Comparison of ENCODE assay signal across 8 cellular contexts in the genomic region with DNA sequence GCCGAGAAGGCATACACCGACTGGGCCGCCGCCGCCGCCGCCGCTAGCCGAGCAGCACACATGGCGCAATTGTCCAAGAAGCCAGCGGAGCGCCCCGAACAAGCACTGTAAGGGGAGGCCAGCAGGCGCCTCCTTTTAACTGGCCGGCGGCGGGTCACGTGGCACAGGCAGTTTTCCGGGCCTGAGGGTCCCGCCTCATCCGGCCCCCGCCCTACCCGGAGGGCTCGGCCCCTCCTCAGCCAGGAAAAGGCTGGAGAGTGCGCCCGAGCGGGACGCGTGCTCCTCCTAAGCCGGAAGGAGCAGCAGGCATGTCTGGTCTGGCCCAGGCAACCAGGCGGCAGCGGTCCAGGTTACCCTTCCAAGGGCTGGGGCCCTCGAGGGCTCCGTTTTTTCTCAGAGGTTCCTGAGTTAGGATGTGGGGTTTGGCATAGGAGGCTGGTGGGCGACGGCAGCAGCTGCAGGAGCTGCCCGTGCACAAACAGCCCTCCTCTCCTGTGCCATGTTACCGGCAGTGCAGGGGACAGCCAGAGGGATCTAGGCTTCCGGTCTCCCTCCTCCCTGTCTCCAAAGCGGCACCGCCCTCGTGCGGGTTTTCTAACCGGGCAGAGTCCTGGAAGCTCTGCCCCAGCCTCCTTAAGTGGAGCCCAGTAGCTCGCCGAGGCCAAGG. TPM values are rescaled to one million over a fixed set of nuclear protein-coding genes. Genes with fewer than 3 reads are reported as not detected.
A peak's percentile ranks its signal among the peaks of the same experiment; 100 is the strongest.
DNase-seq lines count a peak whose midpoint lies in the region; ATAC-seq and TF ChIP-seq lines count a peak whose summit lies in the region.

A gene (minus strand): TSS at position 137 of the 667 bp plus-strand sequence. CDS start 75 bp downstream, at position 62.

- POLR2A ChIA-PET in AG04449 (lab: Yijun Ruan, JAX), result interaction anchor here (0.6 to 2.4 kb wide), 7 partner anchors 11 to 111 kb away, joined by 3 to 10 read pairs (median 5); a partner anchor contains a TSS

- CTCF ChIA-PET in AG04449 (lab: Yijun Ruan, JAX), result interaction anchor here (1.2 to 2.5 kb wide), 3 partner anchors 16 to 53 kb away, joined by 3 to 10 read pairs (median 3); a partner anchor contains a TSS

- no peaks in the 10 kb centered on the region for H3K27me3 ChIP-seq in spleen (replicated peaks in 1 of 7)

- intact Hi-C loops in spleen (cut with DNase I; ENCODE audit: low total_unique reads), result no loop called here

- H3K4me1 ChIP-seq in spleen, result peaks cover 18 to 74% (median 46%) of the 10 kb centered on the region in 6 donors

- no peaks in the 10 kb centered on the region for H3K9me3 ChIP-seq in spleen

- WGBS in spleen, 5 donors, result 2 to 7% (median 2%) methylated on average over 21 to 46 of the region's 46 CpGs

- no peaks in the 10 kb centered on the region for H3K9me3 Mint-ChIP-seq in central memory CD8-positive, alpha-beta T cell

- H3K36me3 ChIP-seq in spleen, result peaks cover 6 to 74% (median 45%) of the 10 kb centered on the region in 6 donors

- H3K4me3 Mint-ChIP-seq in central memory CD8-positive, alpha-beta T cell, result peak within 1 kb of the TSS; percentile 93

- peak; percentile 64 for DNase-seq in AG04449 (ENCODE audit: low read depth, low spot score)
- DNase-seq in NCI-H226, result peak; percentile 97
- peak; percentile 41 to 57 (median 50) for DNase-seq in activated CD4-positive, CD25-positive, alpha-beta regulatory T cell (lab: John Stamatoyannopoulos, UW)
- DNase-seq in central memory CD8-positive, alpha-beta T cell (ENCODE audit: low spot score in 2 of 2), result peak; percentile 42 to 45
- DNase-seq in inferior parietal cortex (ENCODE audit: extremely low spot score), result peak; percentile 83
- peak; percentile 97 for DNase-seq in spleen

- H3K27ac Mint-ChIP-seq in central memory CD8-positive, alpha-beta T cell (ENCODE audit: low read depth), result peak within 1 kb of the TSS; percentile 89

- H3K4me1 Mint-ChIP-seq in central memory CD8-positive, alpha-beta T cell, result peaks cover 21% of the 10 kb centered on the region

- peak; percentile 67 to 90 (median 89) for TF ChIP-seq POLR2A in spleen (IDR thresholded peaks at IDR 0.05)

- H3K27ac ChIP-seq in spleen, result peak within 1 kb of the TSS; percentile 75 to 96 (median 92)

- peaks cover 51% of the 10 kb centered on the region for H3K36me3 Mint-ChIP-seq in central memory CD8-positive, alpha-beta T cell (ENCODE audit: insufficient read depth)

- no peaks in the 10 kb centered on the region for H3K27me3 Mint-ChIP-seq in central memory CD8-positive, alpha-beta T cell

- no peak for TF ChIP-seq CTCF in AG04449 (IDR thresholded peaks at IDR 0.05; ENCODE audit: insufficient read depth, low read length, missing control alignments)
- peak in 2 of 11 experiments; percentile 16 to 17 for TF ChIP-seq CTCF in spleen (IDR thresholded peaks at IDR 0.05 in 8 of 11, conservative IDR thresholded peaks at IDR 0.05 in 3 of 11)

- H3K4me3 ChIP-seq in AG04449 (ENCODE audit: low read depth, low read length) (peak within 1 kb of the TSS; percentile 71), spleen (peak within 1 kb of the TSS; percentile 56 to 91 (median 80))

- ATAC-seq in GM18873 (IDR thresholded peaks at IDR 0.05; ENCODE audit: low FRiP score, unreplicated experiment) (peak; percentile 82), HG03159 (IDR thresholded peaks at IDR 0.05; ENCODE audit: unreplicated experiment) (peak; percentile 73)
- peak; percentile 64 for ATAC-seq in central memory CD8-positive, alpha-beta T cell (replicated peaks; ENCODE audit: extremely low read depth, poor library complexity, severe bottlenecking)

RNA-seq across cellular contexts. Expression of the gene that starts here (rescaled TPM):
- 100 to 1,000 TPM; 252 to 415 (median 300) TPM for total RNA-seq in spleen
- 100 to 1,000 TPM; 360 to 652 (median 488) TPM for polyA plus RNA-seq in spleen

Comparison
In these comparisons a context has a peak if more than half of its experiments do, and no peak if none do; other contexts are left out.
1. Peak in every context shown above with its lines: DNase-seq, ATAC-seq, H3K4me3 ChIP-seq and H3K27ac ChIP-seq.
2. DNase-seq: peak in every context shown above with its lines; median percentile 97 in NCI-H226; 97 in spleen; 83 in inferior parietal cortex; 64 in AG04449; 50 in activated CD4-positive, CD25-positive, alpha-beta regulatory T cell; 44 in central memory CD8-positive, alpha-beta T cell.